In genomic region chr5:143361438-143361837, GRCh38 we compare ENCODE assay signal across 26 cellular contexts. TPM values are rescaled to one million over a fixed set of nuclear protein-coding genes. Genes with fewer than 3 reads are reported as not detected.
DNase-seq lines count a peak whose midpoint lies in the region; ATAC-seq, FAIRE-seq and TF ChIP-seq lines count a peak whose summit lies in the region.
"Had no signal": no experiment of that assay in that cellular context is flagged by ENCODE, and none has a peak within 500 bp of the region (broad histone marks: within the 10 kb centered on the region; RNA-seq: fewer than 3 reads in every experiment).

No MANE protein-coding gene starts in this region.

- FAIRE-seq in K562 (lab: Jason Lieb, UNC): no peak
- FAIRE-seq: GM12892, islet of Langerhans had no signal

- TF ChIP-seq EP300 in K562 (IDR thresholded peaks at IDR 0.05; ENCODE audit: low read length): no peak

- CTCF ChIA-PET in CD8-positive, alpha-beta T cell (lab: Charles Lee): no interaction called here
- CTCF ChIA-PET in K562 (lab: Yijun Ruan, JAX; ENCODE audit: low intra/inter-chr PET ratio): no interaction called here

- TF ChIP-seq POLR2A in K562 (conservative IDR thresholded peaks at IDR 0.05): no peak

- peaks cover 23% of the 10 kb centered on the region for H3K36me3 Mint-ChIP-seq in CD8-positive, alpha-beta T cell
- peaks cover 25 to 29% of the 10 kb centered on the region in 2 donors for H3K36me3 Mint-ChIP-seq in naive B cell

- intact Hi-C loops in CD8-positive, alpha-beta T cell (cut with DNase I, micrococcal nuclease): loop anchor here in 1 of 2 experiments (1.0 to 5.0 kb wide), 2 partner anchors 9 to 39 kb away; no protein-coding TSS in a partner anchor
- intact Hi-C loops in K562 (cut with micrococcal nuclease) (no loop called here), right cardiac atrium (cut with DNase I) (no loop called here)

- ATAC-seq in CD8-positive, alpha-beta T cell: no peak
- peak; percentile 46; the same call in 2 of the 3 replicates for ATAC-seq in K562
- ATAC-seq in naive B cell (ENCODE audit: low read depth in 2 of 2): no peak
- ATAC-seq in right cardiac atrium: no peak
- ATAC-seq in SK-N-SH treated with all-trans-retinoic acid at 6 μM for 48 hours: no peak
- ATAC-seq in GM21737 (IDR thresholded peaks at IDR 0.05; ENCODE audit: unreplicated experiment): no peak
- ATAC-seq: activated CD8-positive, alpha-beta T cell treated with anti-CD3 and anti-CD28 coated beads for 36 hours; gastrocnemius medialis had no signal

- TF ChIP-seq RAD21 in K562 (CRISPR knock-in tag; conservative IDR thresholded peaks at IDR 0.05 in 1 of 2, IDR thresholded peaks at IDR 0.05 in 1 of 2): no peak

- POLR2A ChIA-PET in CD8-positive, alpha-beta T cell (lab: Charles Lee): interaction anchor here (0.6 to 2.0 kb wide), 3 partner anchors 11 to 42 kb away, joined by 3 to 9 read pairs (median 8); partner anchors contain the start of gene NR3C1
- POLR2A ChIA-PET in K562 (lab: Yijun Ruan, JAX): interaction anchor here (0.6 to 2.5 kb wide), 2 partner anchors 12 kb away, joined by 3 to 6 read pairs; no protein-coding TSS in a partner anchor

- no peaks in the 10 kb centered on the region for H4K20me1 ChIP-seq in K562 (replicated peaks; ENCODE audit: control insufficient read depth, insufficient read depth, low read length)

- no peak overlapping the region for H3K4me2 ChIP-seq in K562 (ENCODE audit: insufficient read depth, low read length)

- peaks cover 86% of the 10 kb centered on the region for H3K79me2 ChIP-seq in K562 (ENCODE audit: control insufficient read depth, insufficient read depth, low read length)

- no peaks in the 10 kb centered on the region for H3K9me1 ChIP-seq in K562 (ENCODE audit: control insufficient read depth, insufficient read depth, low read length)

- peaks cover 17% of the 10 kb centered on the region for H3K9me3 Mint-ChIP-seq in CD8-positive, alpha-beta T cell
- peaks cover 0 to 32% (median 13%) of the 10 kb centered on the region in 7 donors for H3K9me3 Mint-ChIP-seq in naive B cell

- H3K27me3 Mint-ChIP-seq in CD8-positive, alpha-beta T cell (ENCODE audit: low read depth): no peaks in the 10 kb centered on the region
- H3K27me3 Mint-ChIP-seq in naive B cell: no peaks in the 10 kb centered on the region
- H3K27me3 Mint-ChIP-seq: activated CD8-positive, alpha-beta T cell treated with anti-CD3 and anti-CD28 coated beads for 36 hours had no signal

- peak overlapping the region; percentile 47 for H3K27ac Mint-ChIP-seq in CD8-positive, alpha-beta T cell
- H3K27ac Mint-ChIP-seq in naive B cell: peak overlapping the region in 5 of 6 donors; percentile 13 to 85 (median 20)

- H3K27me3 ChIP-seq in CD8-positive, alpha-beta T cell (ENCODE audit: insufficient read depth, low read length): no peaks in the 10 kb centered on the region
- H3K27me3 ChIP-seq in K562 (ENCODE audit: control insufficient read depth in 2 of 2, insufficient read depth in 2 of 2, low read length in 2 of 2): no peaks in the 10 kb centered on the region
- no peaks in the 10 kb centered on the region for H3K27me3 ChIP-seq in right cardiac atrium (ENCODE audit: control insufficient read depth, insufficient read depth)
- H3K27me3 ChIP-seq: brain microvascular endothelial cell, gastrocnemius medialis, stomach, upper lobe of left lung had no signal

- WGBS in K562 (ENCODE audit: insufficient coverage, low coverage, missing lambda C conversion rate): 47% methylated on average over 3 of the region's 3 CpGs
- WGBS in right cardiac atrium: 56% methylated on average over 3 of the region's 3 CpGs

- DNase-seq in CD8-positive, alpha-beta T cell: no peak
- DNase-seq in LNCaP clone FGC (ENCODE audit: low read depth) (peak; percentile 31), K562 (ENCODE audit: extremely low read depth in 1 of 4, low spot score in 3 of 4) (no peak), naive B cell (no peak), T1000 (lab: John Stamatoyannopoulos, UW) (no peak), right cardiac atrium (no peak)
- DNase-seq: activated CD4-positive, alpha-beta T cell treated with anti-CD3 and anti-CD28 coated beads for 1 hour; activated CD8-positive, alpha-beta T cell treated with anti-CD3 and anti-CD28 coated beads for 36 hours; activated effector memory CD4-positive, alpha-beta T cell treated with Interleukin-2 at 50 U/mL for 16 hours; brain microvascular endothelial cell; DMS79 treated with DMSO at 0.1 percent for 48 hours; effector CD4-positive, alpha-beta T cell; gastrocnemius medialis; hypothalamus; NCI-H1092; NCI-H187 treated with DMSO at 0.1 percent for 48 hours; NCI-H748 treated with DMSO at 0.1 percent for 48 hours; psoas muscle; Right ventricle myocardium superior; stomach; SW 1271; upper lobe of left lung had no signal

- in situ Hi-C loops in K562 (cut with MboI): no loop called here

- no peaks in the 10 kb centered on the region for H3K36me3 ChIP-seq in CD8-positive, alpha-beta T cell (ENCODE audit: insufficient read depth, low read length)
- no peaks in the 10 kb centered on the region for H3K36me3 ChIP-seq in K562 (ENCODE audit: control insufficient read depth, insufficient read depth, low read length)
- H3K36me3 ChIP-seq: brain microvascular endothelial cell, gastrocnemius medialis, stomach, upper lobe of left lung had no signal

- no peak overlapping the region for H3K27ac ChIP-seq in CD8-positive, alpha-beta T cell (ENCODE audit: low read depth, low read length)
- H3K27ac ChIP-seq in K562 (ENCODE audit: extremely low read depth, low read depth, low read length) (no peak overlapping the region), right cardiac atrium (ENCODE audit: low read length) (no peak overlapping the region)
- H3K27ac ChIP-seq: brain microvascular endothelial cell, stomach, upper lobe of left lung had no signal

- H3K4me3 Mint-ChIP-seq in CD8-positive, alpha-beta T cell: no peak overlapping the region
- peak overlapping the region in 6 of 8 donors; percentile 28 to 61 (median 47) for H3K4me3 Mint-ChIP-seq in naive B cell
- H3K4me3 Mint-ChIP-seq: activated CD8-positive, alpha-beta T cell treated with anti-CD3 and anti-CD28 coated beads for 36 hours had no signal

- no peak overlapping the region for H3K9ac ChIP-seq in K562 (ENCODE audit: insufficient read depth in 1 of 2, low read depth in 2 of 2, low read length in 2 of 2)

- H3K4me3 ChIP-seq in CD8-positive, alpha-beta T cell (ENCODE audit: low read depth, low read length): no peak overlapping the region
- H3K4me3 ChIP-seq in LNCaP clone FGC (ENCODE audit: low read depth, low read length) (no peak overlapping the region), K562 (no peak overlapping the region), right cardiac atrium (ENCODE audit: low read length) (no peak overlapping the region)
- H3K4me3 ChIP-seq: gastrocnemius medialis, stomach, upper lobe of left lung had no signal

- no peak overlapping the region for H2AFZ ChIP-seq in K562 (ENCODE audit: low read depth, low read length)

- peaks cover 81% of the 10 kb centered on the region for H3K4me1 Mint-ChIP-seq in CD8-positive, alpha-beta T cell (ENCODE audit: low read depth)
- peaks cover 60 to 87% (median 80%) of the 10 kb centered on the region in 3 donors for H3K4me1 Mint-ChIP-seq in naive B cell

- no peak for TF ChIP-seq CTCF in CD8-positive, alpha-beta T cell (IDR thresholded peaks at IDR 0.05)
- TF ChIP-seq CTCF in LNCaP clone FGC (IDR thresholded peaks at IDR 0.05; ENCODE audit: control insufficient read depth, extremely low read depth, insufficient read depth) (no peak), K562 (IDR thresholded peaks at IDR 0.05 in 2 of 3, conservative IDR thresholded peaks at IDR 0.05 in 1 of 3; ENCODE audit: insufficient read depth in 2 of 3, low read depth in 1 of 3, low read length in 3 of 3) (no peak)

- H3K9me3 ChIP-seq in CD8-positive, alpha-beta T cell (ENCODE audit: low read length): no peaks in the 10 kb centered on the region
- H3K9me3 ChIP-seq in K562 (replicated peaks; ENCODE audit: control insufficient read depth, insufficient read depth, low read depth, low read length) (no peaks in the 10 kb centered on the region), right cardiac atrium (ENCODE audit: control insufficient read depth, low read length) (no peaks in the 10 kb centered on the region)
- H3K9me3 ChIP-seq: gastrocnemius medialis, psoas muscle, upper lobe of left lung had no signal

- no TSS peak for BruUV-seq in K562 (replicated peaks; lab: Mats Ljungman, UMichigan)

- peaks cover 49% of the 10 kb centered on the region for H3K4me1 ChIP-seq in CD8-positive, alpha-beta T cell (ENCODE audit: insufficient read depth, low read length)
- H3K4me1 ChIP-seq in K562 (replicated peaks in 1 of 2; ENCODE audit: control insufficient read depth in 2 of 2, insufficient read depth in 2 of 2, low read length in 2 of 2) (peaks cover 0 to 14% of the 10 kb centered on the region in 2 experiments; a peak in 3 of 5 replicates), right cardiac atrium (ENCODE audit: control insufficient read depth, insufficient read depth, low read length) (no peaks in the 10 kb centered on the region)

TF ChIP-seq in K562, 482 proteins besides CTCF, POLR2A, EP300 and RAD21 (continues in another document):
- TF ChIP-seq LEF1 (IDR thresholded peaks at IDR 0.05): no peak
- TF ChIP-seq FOXJ2 (tag; IDR thresholded peaks at IDR 0.05): peak; percentile 65; the same call in 1 of the 2 replicates

TF ChIP-seq in SK-N-SH treated with all-trans-retinoic acid at 6 μM for 48 hours, 23 proteins besides CTCF, POLR2A, EP300 and RAD21 (continues in another document):
- no peak for TF ChIP-seq TCF4 (CRISPR knock-in tag; IDR thresholded peaks at IDR 0.05; ENCODE audit: borderline replicate concordance)

RNA-seq across cellular contexts. Expression of gene NR3C1, which starts 42.0 kb away (rescaled TPM):
- 100 to 1,000 TPM; 179 to 181 TPM for total RNA-seq in CD8-positive, alpha-beta T cell
- 33.0 and 42.8 TPM in 2 replicates for total RNA-seq in K562 (2011; cell fraction: chromatin; rRNA removed; ENCODE audit: low replicate concordance)
- 9.5 and 12.0 TPM in 2 replicates for total RNA-seq in K562 (2011; cell fraction: nucleolus; rRNA removed)
- total RNA-seq in K562 (2011; cell fraction: nucleoplasm; rRNA removed): 15.3 and 17.5 TPM in 2 replicates
- total RNA-seq in K562 (2014; rRNA removed): 13.3 and 14.2 TPM in 2 replicates
- 25.0 and 29.3 TPM in 2 replicates for total RNA-seq in K562 (2014; rRNA removed; fragmentation: Illumina TruSeq; extraction: Trizol)
- 26.2 and 27.5 TPM in 2 replicates for total RNA-seq in K562 (2015; rRNA removed; fragmentation: Illumina TruSeq; extraction: Trizol)
- 33.5 and 36.0 TPM in 2 replicates for total RNA-seq in K562 (2021)
- polyA plus RNA-seq in K562 (2011; rRNA removed): 12.2 and 15.0 TPM in 2 replicates
- 4.2 and 7.2 TPM in 2 replicates for polyA plus RNA-seq in K562 (2011; cell fraction: cytosol; rRNA removed)
- 6.0 and 8.1 TPM in 2 replicates for polyA plus RNA-seq in K562 (2011; cell fraction: nucleus; rRNA removed)
- 14.5 and 14.6 TPM in 2 replicates for polyA plus RNA-seq in K562 (2012)
- polyA plus RNA-seq in K562 (2014; fragmentation: Illumina TruSeq; extraction: Trizol): 16.5 and 17.5 TPM in 2 replicates
- polyA plus RNA-seq in K562 (2014; fragmentation: Nextera tagmentation; extraction: Ambion mirVana): 10 to 100 TPM in 1 of 2 experiments, 1 to 10 TPM in 1; 8.2 to 10.1 TPM
- polyA plus RNA-seq in K562 (2014; rRNA removed): 10.1 and 10.4 TPM in 2 replicates
- 36.4 and 41.1 TPM in 2 replicates for polyA minus RNA-seq in K562 (2011; rRNA and poly(A)+ RNA removed)
- 12.2 and 16.9 TPM in 2 replicates for polyA minus RNA-seq in K562 (2011; cell fraction: cytosol; rRNA and poly(A)+ RNA removed)
- 15.5 and 32.2 TPM in 2 replicates for polyA minus RNA-seq in K562 (2011; cell fraction: nucleus; rRNA and poly(A)+ RNA removed)
- polyA plus RNA-seq in naive B cell (ENCODE audit: low read depth in 6 of 6): 100 to 1,000 TPM in 5 of 6 donors, 10 to 100 TPM in 1; 87.7 to 150 (median 106) TPM
- 10 to 100 TPM; 47.2 to 66.5 (median 50.1) TPM for total RNA-seq in right cardiac atrium
- 16.5 TPM for polyA plus RNA-seq in right cardiac atrium
